ENCODE assay signal across 17 cellular contexts in the genomic region with DNA sequence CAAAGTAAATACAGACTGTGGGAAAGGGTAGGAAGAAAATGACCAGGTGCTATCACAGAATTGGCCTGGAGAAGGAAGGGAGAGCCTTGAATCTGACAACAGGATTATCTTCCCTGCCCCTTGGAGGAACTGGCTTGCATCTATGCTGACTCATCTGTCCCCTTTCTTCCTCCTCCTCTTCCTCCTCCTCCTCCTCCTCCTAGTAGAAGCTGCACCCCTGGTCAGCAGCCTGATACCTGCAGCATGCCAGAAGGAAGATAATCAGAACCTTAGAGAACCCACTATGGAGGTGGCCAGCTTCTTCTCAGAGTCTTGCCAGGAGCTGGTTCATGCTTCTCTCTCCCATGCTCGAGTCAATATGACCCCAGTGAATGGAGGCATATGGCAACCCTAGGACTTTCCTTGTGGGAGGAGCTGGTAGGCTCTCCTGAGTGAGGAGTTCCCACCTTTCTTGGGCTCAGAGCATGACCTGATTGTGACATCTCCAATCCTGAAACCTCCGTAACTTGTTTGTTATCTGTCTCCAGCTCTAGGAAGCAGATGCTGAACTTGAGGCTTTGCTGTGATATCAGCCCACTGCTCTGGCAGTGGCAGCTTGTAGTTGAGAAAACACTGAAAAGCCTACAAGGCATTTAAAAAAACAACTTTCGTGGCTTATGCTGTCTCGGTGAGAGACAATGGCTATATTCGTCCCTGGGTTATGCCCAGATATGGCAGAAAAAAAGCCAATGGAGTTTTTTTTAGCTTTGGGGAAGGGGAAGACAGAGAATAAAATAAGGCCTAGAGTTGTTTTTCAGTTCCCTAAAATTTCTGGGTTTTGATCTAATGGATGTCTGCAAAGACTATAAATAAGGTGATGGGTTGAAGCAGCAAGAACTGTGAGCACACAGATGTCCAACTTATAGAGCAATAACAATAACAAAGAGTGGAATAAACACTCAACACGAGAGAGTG.
DNase-seq lines count a peak whose midpoint lies in the region; ATAC-seq and FAIRE-seq lines count a peak whose summit lies in the region.
"Had no signal": no experiment of that assay in that cellular context is flagged by ENCODE, and none has a peak within 500 bp of the region (broad histone marks: within the 10 kb centered on the region; RNA-seq: fewer than 3 reads in every experiment).

No MANE protein-coding gene starts in this region.

- H3K4me3 Mint-ChIP-seq in activated CD4-positive, alpha-beta T cell treated with anti-CD3 and anti-CD28 coated beads, Interleukin-2, amount 10 ng/mL, durations not matched to agents 24 days and 14 days = peak overlapping the region; percentile 24
- peak overlapping the region; percentile 80 for H3K4me3 Mint-ChIP-seq in T-helper 17 cell
- H3K4me3 Mint-ChIP-seq in naive B cell = peak overlapping the region; percentile 7 to 85 (median 79)

- no peaks in the 10 kb centered on the region for H3K9me3 ChIP-seq in T-helper 17 cell (ENCODE audit: control insufficient read depth, low read length, poor library complexity, severe bottlenecking)
- H3K9me3 ChIP-seq: uterus had no signal

- H3K36me3 Mint-ChIP-seq in activated CD4-positive, alpha-beta T cell treated with anti-CD3 and anti-CD28 coated beads, Interleukin-2, amount 10 ng/mL, durations not matched to agents 24 days and 14 days (ENCODE audit: low read depth) = no peaks in the 10 kb centered on the region
- no peaks in the 10 kb centered on the region for H3K36me3 Mint-ChIP-seq in T-helper 17 cell (ENCODE audit: low read depth)
- H3K36me3 Mint-ChIP-seq in naive B cell = peaks cover 0 to 3% of the 10 kb centered on the region in 2 donors
- H3K36me3 Mint-ChIP-seq: activated CD8-positive, alpha-beta memory T cell treated with anti-CD3 and anti-CD28 coated beads, Interleukin-2, amount 10 ng/mL, durations not matched to agents 7 days and 5 days had no signal

- H3K27ac Mint-ChIP-seq in activated CD4-positive, alpha-beta T cell treated with anti-CD3 and anti-CD28 coated beads, Interleukin-2, amount 10 ng/mL, durations not matched to agents 24 days and 14 days = peak overlapping the region; percentile 83
- H3K27ac Mint-ChIP-seq in T-helper 17 cell = peak overlapping the region; percentile 97
- peak overlapping the region; percentile 34 to 96 (median 58) for H3K27ac Mint-ChIP-seq in naive B cell

- no peak for DNase-seq in activated CD4-positive, alpha-beta T cell treated with anti-CD3 and anti-CD28 coated beads, Interleukin-2, amount 10 ng/mL, durations not matched to agents 24 days and 14 days
- no peak for DNase-seq in activated CD4-positive, alpha-beta T cell treated with anti-CD3 and anti-CD28 coated beads for 1 hour
- DNase-seq in T-helper 17 cell = no peak
- peak; percentile 52 for DNase-seq in naive B cell
- no peak for DNase-seq in D341Med (ENCODE audit: low spot score)
- no peak for DNase-seq in urothelium cell line (ENCODE audit: low spot score)
- no peak for DNase-seq in NCI-H69 (lab: John Stamatoyannopoulos, UW)
- DNase-seq: activated CD8-positive, alpha-beta memory T cell treated with anti-CD3 and anti-CD28 coated beads, Interleukin-2, amount 10 ng/mL, durations not matched to agents 7 days and 5 days; foreskin melanocyte; GOT3; IMR-90; NCI-H1436 treated with DMSO at 0.1 percent for 48 hours; nucleus accumbens; stimulated activated naive CD4-positive, alpha-beta T cell treated with Interleukin-2 at 50 U/mL for 16 hours; T1000; uterus had no signal

- peak; percentile 39 for ATAC-seq in GM21723 (IDR thresholded peaks at IDR 0.05; ENCODE audit: unreplicated experiment)
- ATAC-seq in T-helper 17 cell = no peak
- ATAC-seq in naive B cell (ENCODE audit: low read depth in 2 of 2) = peak; percentile 66 to 70

- no peaks in the 10 kb centered on the region for H3K9me3 Mint-ChIP-seq in activated CD4-positive, alpha-beta T cell treated with anti-CD3 and anti-CD28 coated beads, Interleukin-2, amount 10 ng/mL, durations not matched to agents 24 days and 14 days
- no peaks in the 10 kb centered on the region for H3K9me3 Mint-ChIP-seq in naive B cell

- H3K27me3 Mint-ChIP-seq in activated CD4-positive, alpha-beta T cell treated with anti-CD3 and anti-CD28 coated beads, Interleukin-2, amount 10 ng/mL, durations not matched to agents 24 days and 14 days = peaks cover 8% of the 10 kb centered on the region
- H3K27me3 Mint-ChIP-seq in T-helper 17 cell (no peaks in the 10 kb centered on the region), naive B cell (no peaks in the 10 kb centered on the region)

- no peak for FAIRE-seq in urothelium cell line (lab: Jason Lieb, UNC)

- peaks cover 54% of the 10 kb centered on the region for H3K4me1 Mint-ChIP-seq in activated CD4-positive, alpha-beta T cell treated with anti-CD3 and anti-CD28 coated beads, Interleukin-2, amount 10 ng/mL, durations not matched to agents 24 days and 14 days
- H3K4me1 Mint-ChIP-seq in T-helper 17 cell = peaks cover 32% of the 10 kb centered on the region
- peaks cover 56 to 80% (median 62%) of the 10 kb centered on the region in 3 donors for H3K4me1 Mint-ChIP-seq in naive B cell

- intact Hi-C loops in activated CD4-positive, alpha-beta T cell treated with anti-CD3 and anti-CD28 coated beads, Interleukin-2, amount 10 ng/mL, durations not matched to agents 24 days and 14 days (cut with micrococcal nuclease) = loop anchor here (2.0 to 5.0 kb wide), 2 partner anchors 175 to 1144 kb away; a partner anchor contains a TSS

Comparison
In these comparisons a context has a peak if more than half of its experiments do, and no peak if none do; other contexts are left out.
1. H3K4me3 Mint-ChIP-seq: peak in every context shown above with its lines; median percentile 80 in T-helper 17 cell; 79 in naive B cell; 24 in activated CD4-positive, alpha-beta T cell treated with anti-CD3 and anti-CD28 coated beads, Interleukin-2, amount 10 ng/mL, durations not matched to agents 24 days and 14 days.